10 cellular contexts compared by ENCODE assay signal in the genomic region with DNA sequence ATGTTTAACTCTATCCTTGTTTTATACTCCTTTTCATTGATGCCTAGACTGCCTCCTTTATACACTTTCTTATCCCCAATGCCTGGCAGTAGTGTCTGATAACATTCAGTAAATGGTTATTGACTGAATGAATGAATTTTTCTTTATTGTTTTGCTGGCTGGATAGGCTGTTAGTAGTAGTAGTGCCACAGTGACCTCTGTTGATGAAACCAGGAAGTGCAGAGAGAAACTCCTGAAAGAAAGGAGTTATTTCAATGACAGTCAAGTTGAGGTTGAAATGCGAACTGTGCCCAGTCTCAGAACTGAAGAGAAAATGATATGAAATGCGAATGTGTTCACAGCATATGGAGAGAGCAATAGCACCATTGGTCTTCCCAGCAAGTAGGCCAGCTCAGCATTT. TPM values are rescaled to one million over a fixed set of nuclear protein-coding genes. Genes with fewer than 3 reads are reported as not detected.
DNase-seq lines count a peak whose midpoint lies in the region; ATAC-seq, FAIRE-seq and TF ChIP-seq lines count a peak whose summit lies in the region.
"Had no signal": no experiment of that assay in that cellular context is flagged by ENCODE, and none has a peak within 500 bp of the region (broad histone marks: within the 10 kb centered on the region; RNA-seq: fewer than 3 reads in every experiment).

No MANE protein-coding gene starts in this region.

- no peak overlapping the region for H3K4me3 ChIP-seq in esophagus squamous epithelium
- H3K4me3 ChIP-seq in small intestine (ENCODE audit: low read depth in 1 of 2, low read length in 2 of 2): no peak overlapping the region

- H3K36me3 ChIP-seq in esophagus squamous epithelium: no peaks in the 10 kb centered on the region
- no peaks in the 10 kb centered on the region for H3K36me3 ChIP-seq in small intestine (ENCODE audit: control insufficient read depth in 2 of 2, insufficient read depth in 2 of 2, low read length in 2 of 2)

- peak in 5 of 6 experiments; percentile 29 to 78 (median 56) for TF ChIP-seq CTCF in esophagus squamous epithelium (IDR thresholded peaks at IDR 0.05)

- intact Hi-C loops in esophagus squamous epithelium (cut with DNase I): no loop called here

- TF ChIP-seq POLR2A in esophagus squamous epithelium (IDR thresholded peaks at IDR 0.05): no peak

- H3K9me3 ChIP-seq in esophagus squamous epithelium: no peaks in the 10 kb centered on the region
- no peaks in the 10 kb centered on the region for H3K9me3 ChIP-seq in small intestine (ENCODE audit: control insufficient read depth, low read depth)

- peak; percentile 25 for DNase-seq in activated CD4-positive, alpha-beta T cell treated with anti-CD3 and anti-CD28 coated beads for 48 hours
- no peak for DNase-seq in activated CD4-positive, alpha-beta T cell treated with anti-CD3 and anti-CD28 coated beads, Interleukin-2, amount 50 U/mL, for 1 hour
- DNase-seq in NCI-H460 (ENCODE audit: extremely low read depth, low read depth) (peak; percentile 12), esophagus squamous epithelium (lab: John Stamatoyannopoulos, UW) (no peak), small intestine (peak; percentile 66), DMS79 (lab: John Stamatoyannopoulos, UW) (no peak), NCI-H2196 treated with DMSO at 0.1 percent for 48 hours (lab: John Stamatoyannopoulos, UW; ENCODE audit: unreplicated experiment) (no peak)
- DNase-seq: C1 segment of cervical spinal cord, NCI-H1417 had no signal

- H3K27me3 ChIP-seq in esophagus squamous epithelium: no peaks in the 10 kb centered on the region
- peaks cover 0 to 2% of the 10 kb centered on the region in 2 donors for H3K27me3 ChIP-seq in small intestine (ENCODE audit: control insufficient read depth in 2 of 2, insufficient read depth in 2 of 2, low read length in 2 of 2)

- 91 to 92% methylated on average over 2 of the region's 2 CpGs for WGBS in esophagus squamous epithelium, 2 donors
- 72 to 86% (median 81%) methylated on average over 2 of the region's 2 CpGs for WGBS in small intestine, 3 donors

- peaks cover 0 to 16% (median 0%) of the 10 kb centered on the region in 3 donors for H3K4me1 ChIP-seq in esophagus squamous epithelium
- peaks cover 0 to 1% of the 10 kb centered on the region in 2 donors for H3K4me1 ChIP-seq in small intestine (ENCODE audit: control insufficient read depth in 2 of 2, insufficient read depth in 1 of 2, low read depth in 1 of 2, low read length in 1 of 2)

- H3K27ac ChIP-seq in esophagus squamous epithelium (no peak overlapping the region), small intestine (ENCODE audit: low read depth in 1 of 2, low read length in 1 of 2) (no peak overlapping the region)

- no peak for FAIRE-seq in small intestine (lab: Jason Lieb, UNC)

- no peak for ATAC-seq in HG03565 (IDR thresholded peaks at IDR 0.05; ENCODE audit: unreplicated experiment)

RNA-seq across cellular contexts. Expression of gene SLC9A2, which starts 26.8 kb away (rescaled TPM):
- 19.3 and 20.1 TPM in 2 replicates for total RNA-seq in NCI-H460 (2014; rRNA removed; shearing (Covaris generic))
- polyA plus RNA-seq in NCI-H460 (2014; cell fraction: nucleus; rRNA removed): 7.3 and 10.8 TPM in 2 replicates
- total RNA-seq in esophagus squamous epithelium: under 1 TPM in 1 of 4 donors, not detected in 3; 0.47 TPM
- polyA plus RNA-seq in small intestine: 1 to 10 TPM; 1.4 to 4.7 (median 3.5) TPM

Comparison
In these comparisons a context has a peak if more than half of its experiments do, and no peak if none do; other contexts are left out.
1. DNase-seq: peak in activated CD4-positive, alpha-beta T cell treated with anti-CD3 and anti-CD28 coated beads for 48 hours (single experiment), NCI-H460 (single experiment) and small intestine (single experiment); none in activated CD4-positive, alpha-beta T cell treated with anti-CD3 and anti-CD28 coated beads, Interleukin-2, amount 50 U/mL, for 1 hour (single experiment), esophagus squamous epithelium (single experiment), DMS79 (single experiment) and NCI-H2196 treated with DMSO at 0.1 percent for 48 hours (single experiment).
2. RNA of gene SLC9A2, which starts 26.8 kb away (total RNA-seq): 19.3 to 20.1 TPM in NCI-H460; 0.47 TPM in esophagus squamous epithelium; every median in the first group is over 10 times any median in the second.